20 cellular contexts compared by ENCODE assay signal in genomic region chr1:231100393-231100792, GRCh38.
"Had no signal": no experiment of that assay in that cellular context is flagged by ENCODE, and none has a peak within 500 bp of the region (broad histone marks: within the 10 kb centered on the region; RNA-seq: fewer than 3 reads in every experiment).

No MANE protein-coding gene starts in this region.

- H3K79me2 ChIP-seq: parathyroid adenoma had no signal

- H3K4me3 ChIP-seq: gastrocnemius medialis, heart right ventricle, mucosa of descending colon, prostate gland, right lobe of liver, spleen, thoracic aorta had no signal

- H3K4me1 Mint-ChIP-seq: immature natural killer cell; naive thymus-derived CD8-positive, alpha-beta T cell; stimulated activated naive CD8-positive, alpha-beta T cell treated with anti-CD3 and anti-CD28 coated beads, Interleukin-15, amount 100 ng/mL, for 72 hours had no signal

- H3K27me3 ChIP-seq: gastrocnemius medialis, right lobe of liver had no signal

- H3K9me3 Mint-ChIP-seq: immature natural killer cell; naive thymus-derived CD8-positive, alpha-beta T cell; stimulated activated naive B cell treated with anti-CD40 and anti-IgM and Interleukin-4, amounts not matched to agents 10 μg/mL and 1 μg/mL and 100 μg/mL, for 72 hours; stimulated activated naive CD8-positive, alpha-beta T cell treated with anti-CD3 and anti-CD28 coated beads, Interleukin-15, amount 100 ng/mL, for 72 hours had no signal

- H3K9me3 ChIP-seq: gastrocnemius medialis, heart right ventricle, mucosa of descending colon, prostate gland, right lobe of liver, spleen, thoracic aorta had no signal

- DNase-seq: effector memory CD4-positive, alpha-beta T cell; gastrocnemius medialis; heart right ventricle; immature natural killer cell; mammary epithelial cell; mucosa of descending colon; naive thymus-derived CD8-positive, alpha-beta T cell; occipital lobe; right lobe of liver; spleen; stimulated activated CD4-positive, alpha-beta T cell treated with anti-CD3 and anti-CD28 coated beads, Interleukin-15, amount 100 ng/mL, for 24 hours; stimulated activated CD4-positive, alpha-beta T cell treated with anti-CD3 and anti-CD28 coated beads, Interleukin-2, amount 100 ng/mL, for 24 hours; stimulated activated CD4-positive, alpha-beta T cell treated with anti-CD3 and anti-CD28 coated beads, Interleukin-4, amount 100 ng/mL, for 4 hours; stimulated activated naive B cell treated with anti-CD40 and anti-IgM and Interleukin-4, amounts not matched to agents 10 μg/mL and 1 μg/mL and 100 μg/mL, for 72 hours; stimulated activated naive CD8-positive, alpha-beta T cell treated with anti-CD3 and anti-CD28 coated beads, Interleukin-15, amount 100 ng/mL, for 72 hours; trophoblast cell had no signal

- H3K4me3 Mint-ChIP-seq: immature natural killer cell; naive thymus-derived CD8-positive, alpha-beta T cell; stimulated activated naive B cell treated with anti-CD40 and anti-IgM and Interleukin-4, amounts not matched to agents 10 μg/mL and 1 μg/mL and 100 μg/mL, for 72 hours; stimulated activated naive CD8-positive, alpha-beta T cell treated with anti-CD3 and anti-CD28 coated beads, Interleukin-15, amount 100 ng/mL, for 72 hours had no signal

- H3K36me3 Mint-ChIP-seq: immature natural killer cell; naive thymus-derived CD8-positive, alpha-beta T cell; stimulated activated naive B cell treated with anti-CD40 and anti-IgM and Interleukin-4, amounts not matched to agents 10 μg/mL and 1 μg/mL and 100 μg/mL, for 72 hours had no signal

- H2AFZ ChIP-seq: parathyroid adenoma had no signal

- H3K4me1 ChIP-seq: gastrocnemius medialis, heart right ventricle, parathyroid adenoma, prostate gland, right lobe of liver, spleen had no signal

- H3K9ac ChIP-seq: parathyroid adenoma had no signal

- H3K36me3 ChIP-seq: gastrocnemius medialis, heart right ventricle, prostate gland, right lobe of liver, spleen, thoracic aorta had no signal

- ATAC-seq: esophagus mucosa; gastrocnemius medialis; heart right ventricle; mucosa of descending colon; naive thymus-derived CD8-positive, alpha-beta T cell; right lobe of liver; stimulated activated naive B cell treated with anti-CD40 and anti-IgM and Interleukin-4, amounts not matched to agents 10 μg/mL and 1 μg/mL and 100 μg/mL, for 72 hours; stimulated activated naive CD8-positive, alpha-beta T cell treated with anti-CD3 and anti-CD28 coated beads, Interleukin-15, amount 100 ng/mL, for 72 hours had no signal

- H3K27ac Mint-ChIP-seq: immature natural killer cell; naive thymus-derived CD8-positive, alpha-beta T cell; stimulated activated naive B cell treated with anti-CD40 and anti-IgM and Interleukin-4, amounts not matched to agents 10 μg/mL and 1 μg/mL and 100 μg/mL, for 72 hours; stimulated activated naive CD8-positive, alpha-beta T cell treated with anti-CD3 and anti-CD28 coated beads, Interleukin-15, amount 100 ng/mL, for 72 hours had no signal

- H3K27ac ChIP-seq: gastrocnemius medialis, heart right ventricle, parathyroid adenoma, prostate gland, right lobe of liver, spleen, thoracic aorta had no signal
